In genomic region chr3:149647285-149647684, GRCh38 we compare ENCODE assay signal across 17 cellular contexts. TPM values are rescaled to one million over a fixed set of nuclear protein-coding genes. Genes with fewer than 3 reads are reported as not detected.
DNase-seq lines count a peak whose midpoint lies in the region; ATAC-seq and TF ChIP-seq lines count a peak whose summit lies in the region.
"Had no signal": no experiment of that assay in that cellular context is flagged by ENCODE, and none has a peak within 500 bp of the region (broad histone marks: within the 10 kb centered on the region; RNA-seq: fewer than 3 reads in every experiment).

No MANE protein-coding gene starts in this region.

- TF ChIP-seq CTCF in ascending aorta (IDR thresholded peaks at IDR 0.05), result no peak

- H3K27me3 ChIP-seq in ascending aorta, result no peaks in the 10 kb centered on the region
- H3K27me3 ChIP-seq: SJSA1, uterus had no signal

- H3K36me3 ChIP-seq in ascending aorta, result peaks cover 4 to 6% of the 10 kb centered on the region in 2 donors
- H3K36me3 ChIP-seq: uterus had no signal

- peak overlapping the region; percentile 59 to 67 for H3K27ac ChIP-seq in ascending aorta
- H3K27ac ChIP-seq: SJSA1 had no signal

- peaks cover 18 to 46% of the 10 kb centered on the region in 2 donors for H3K4me1 ChIP-seq in ascending aorta

- H3K4me3 ChIP-seq in ascending aorta, result peak overlapping the region in 1 of 2 donors; percentile 29
- H3K4me3 ChIP-seq: SJSA1, uterus had no signal

- intact Hi-C loops in ascending aorta (cut with DNase I), result no loop called here

- ATAC-seq in GM18502 (IDR thresholded peaks at IDR 0.05; ENCODE audit: poor library complexity, unreplicated experiment), result peak; percentile 91
- ATAC-seq in GM19455 (IDR thresholded peaks at IDR 0.05; ENCODE audit: unreplicated experiment), result peak; percentile 66
- ATAC-seq in HG02973 (IDR thresholded peaks at IDR 0.05; ENCODE audit: unreplicated experiment), result peak; percentile 87

- no peaks in the 10 kb centered on the region for H3K9me3 ChIP-seq in ascending aorta
- H3K9me3 ChIP-seq: SJSA1, uterus had no signal

- DNase-seq in ascending aorta (ENCODE audit: low spot score in 2 of 2) (no peak), HuH-7 (ENCODE audit: low spot score) (no peak), cortex of kidney (lab: John Stamatoyannopoulos, UW) (no peak), D341Med (ENCODE audit: low spot score) (no peak), SKM-1 treated with dmso at 0.1 percent for 144 hours (lab: John Stamatoyannopoulos, UW; ENCODE audit: unreplicated experiment) (no peak)
- DNase-seq: activated CD4-positive, alpha-beta T cell treated with anti-CD3 and anti-CD28 coated beads, Interleukin-2, amount 50 U/mL, for 48 hours; amniotic stem cell; GOT3; islet precursor cell; NCI-H2171 treated with DMSO at 0.1 percent for 48 hours; nucleus accumbens; stimulated activated naive CD4-positive, alpha-beta T cell; uterus had no signal

RNA-seq across cellular contexts. Expression of gene WWTR1, which starts 10.5 kb away (rescaled TPM):
- total RNA-seq in ascending aorta, result 282 TPM
